8 cellular contexts compared by ENCODE assay signal in genomic region chr1:196309386-196309785, GRCh38.
DNase-seq lines count a peak whose midpoint lies in the region; ATAC-seq and TF ChIP-seq lines count a peak whose summit lies in the region.

No MANE protein-coding gene starts in this region.

- H3K4me3 Mint-ChIP-seq in chondrocyte (ENCODE audit: unreplicated experiment): no peak overlapping the region

- no peaks in the 10 kb centered on the region for H3K36me3 ChIP-seq in colonic mucosa

- peaks cover 4% of the 10 kb centered on the region for H3K9me3 Mint-ChIP-seq in chondrocyte (ENCODE audit: low read depth)

- H3K27ac Mint-ChIP-seq in chondrocyte (ENCODE audit: unreplicated experiment): no peak overlapping the region

- TF ChIP-seq CTCF in chondrocyte (IDR thresholded peaks at IDR 0.05) (peak; percentile 85), colonic mucosa (IDR thresholded peaks at IDR 0.05) (no peak)

- DNase-seq in A172 (ENCODE audit: low spot score) (peak; percentile 48), NCI-H2081 treated with DMSO at 0.1 percent for 48 hours (lab: John Stamatoyannopoulos, UW) (peak; percentile 36), chondrocyte (ENCODE audit: low spot score) (no peak), NCI-H2107 (lab: John Stamatoyannopoulos, UW) (no peak), colonic mucosa (no peak), cerebellar nuclear complex (lab: John Stamatoyannopoulos, UW) (no peak)

- no peaks in the 10 kb centered on the region for H3K27me3 Mint-ChIP-seq in chondrocyte (ENCODE audit: low read depth)

- peaks cover 35% of the 10 kb centered on the region for H3K4me1 Mint-ChIP-seq in chondrocyte (ENCODE audit: low read depth)

- intact Hi-C loops in colonic mucosa (cut with DNase I): no loop called here

- H3K4me3 ChIP-seq in colonic mucosa: no peak overlapping the region

- no peak overlapping the region for H3K27ac ChIP-seq in colonic mucosa

- no peaks in the 10 kb centered on the region for H3K4me1 ChIP-seq in colonic mucosa

- H3K9ac ChIP-seq in colonic mucosa (ENCODE audit: low read depth in 2 of 2, low read length in 2 of 2): no peak overlapping the region

- H3K36me3 Mint-ChIP-seq in chondrocyte (ENCODE audit: low read depth): peaks cover 8% of the 10 kb centered on the region

- ATAC-seq in GM18868 (IDR thresholded peaks at IDR 0.05; ENCODE audit: unreplicated experiment): peak; percentile 66
- ATAC-seq in GM21825 (IDR thresholded peaks at IDR 0.05; ENCODE audit: unreplicated experiment): no peak

- no peaks in the 10 kb centered on the region for H3K9me3 ChIP-seq in colonic mucosa

- no peaks in the 10 kb centered on the region for H3K27me3 ChIP-seq in colonic mucosa

Comparison
In these comparisons a context has a peak if more than half of its experiments do, and no peak if none do; other contexts are left out.
1. DNase-seq: peak in A172 (single experiment) and NCI-H2081 treated with DMSO at 0.1 percent for 48 hours (single experiment); none in chondrocyte (single experiment), NCI-H2107 (single experiment), colonic mucosa (single experiment) and cerebellar nuclear complex (0 of 2).